In genomic region chr11:665062-665706, GRCh38 we compare ENCODE assay signal across 1 cellular context.
TF ChIP-seq lines count a peak whose summit lies in the region.

No MANE protein-coding gene starts in this region.

TF ChIP-seq in IMR-90, 13 proteins besides CTCF, POLR2A, EP300 and RAD21:
- TF ChIP-seq USF2 (IDR thresholded peaks at IDR 0.05; ENCODE audit: low read depth, low read length) (no peak), BHLHE40 (IDR thresholded peaks at IDR 0.05; ENCODE audit: low read depth, low read length) (no peak), RFX5 (IDR thresholded peaks at IDR 0.05; ENCODE audit: low read depth, low read length) (no peak), CHD1 (IDR thresholded peaks at IDR 0.05; ENCODE audit: low read depth, low read length) (no peak), ELK1 (IDR thresholded peaks at IDR 0.05; ENCODE audit: borderline replicate concordance, low read depth, low read length) (no peak), MAZ (IDR thresholded peaks at IDR 0.05; ENCODE audit: borderline replicate concordance, low read depth, low read length) (no peak), MAFK (IDR thresholded peaks at IDR 0.05; ENCODE audit: low read depth, low read length) (no peak), RCOR1 (IDR thresholded peaks at IDR 0.05; ENCODE audit: insufficient replicate concordance, low read length) (no peak), NFE2L2 (IDR thresholded peaks at IDR 0.05; ENCODE audit: low read depth, low read length) (no peak), CEBPB (IDR thresholded peaks at IDR 0.05; ENCODE audit: low read depth, low read length) (no peak), MXI1 (IDR thresholded peaks at IDR 0.05; ENCODE audit: borderline replicate concordance, low read depth, low read length) (no peak)
